Comparison of ENCODE assay signal across 8 cellular contexts in genomic region chr20:34215711-34216381, GRCh38.
DNase-seq lines count a peak whose midpoint lies in the region; ATAC-seq and TF ChIP-seq lines count a peak whose summit lies in the region.

No MANE protein-coding gene starts in this region.

- ATAC-seq in HG02884 (IDR thresholded peaks at IDR 0.05; ENCODE audit: unreplicated experiment) (no peak), HG03045 (IDR thresholded peaks at IDR 0.05; ENCODE audit: unreplicated experiment) (no peak)

- DNase-seq in EL: peak; percentile 84
- DNase-seq in NCI-H146 treated with DMSO at 0.1 percent for 48 hours (lab: John Stamatoyannopoulos, UW; ENCODE audit: unreplicated experiment): peak; percentile 77
- peak; percentile 54 for DNase-seq in activated CD4-positive, CD25-positive, alpha-beta regulatory T cell treated with anti-CD3 and anti-CD28 coated beads, Interleukin-2, amount 50 U/mL, for 72 hours
- DNase-seq in choroid plexus epithelial cell (ENCODE audit: low read depth): peak; percentile 59
- DNase-seq in kidney tubule cell (ENCODE audit: low spot score): peak; percentile 84
- peak; percentile 77 for DNase-seq in stimulated activated CD4-positive, alpha-beta T cell treated with anti-CD3 and anti-CD28 coated beads, Interleukin-15, amount 100 ng/mL, for 24 hours

- TF ChIP-seq CTCF in choroid plexus epithelial cell (conservative IDR thresholded peaks at IDR 0.05; ENCODE audit: low read depth, low read length): no peak

- H3K4me3 ChIP-seq in choroid plexus epithelial cell (ENCODE audit: low read depth, low read length): peak overlapping the region; percentile 68
